23 cellular contexts compared by ENCODE assay signal in the genomic region with DNA sequence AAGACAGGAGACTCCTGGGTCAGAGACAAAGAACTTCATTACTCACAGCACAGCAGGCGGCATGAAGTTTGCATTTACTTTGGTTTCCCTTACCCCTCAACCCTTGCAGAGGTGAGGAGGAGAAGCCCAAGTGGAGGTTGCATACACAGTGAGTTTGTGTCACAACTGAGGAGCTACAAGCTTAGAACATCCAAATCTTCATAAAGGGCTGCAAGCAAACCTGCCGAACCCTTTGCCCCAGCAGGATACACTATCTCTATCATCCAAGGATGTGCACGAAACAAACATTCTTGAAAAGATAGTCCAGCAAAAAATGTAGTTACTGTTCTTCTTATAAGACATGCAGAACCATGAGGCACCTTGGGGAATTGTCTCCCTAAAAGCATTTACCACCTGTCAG.
"Had no signal": no experiment of that assay in that cellular context is flagged by ENCODE, and none has a peak within 500 bp of the region (broad histone marks: within the 10 kb centered on the region; RNA-seq: fewer than 3 reads in every experiment).

No MANE protein-coding gene starts in this region.

- H3K36me3 ChIP-seq: colonic mucosa, esophagus muscularis mucosa, esophagus squamous epithelium, gastrocnemius medialis, gastroesophageal sphincter, heart left ventricle, heart right ventricle had no signal

- H3K27ac ChIP-seq: colonic mucosa, coronary artery, dorsolateral prefrontal cortex, epithelial cell of prostate, esophagus muscularis mucosa, esophagus squamous epithelium, foreskin keratinocyte, gastrocnemius medialis, gastroesophageal sphincter, heart left ventricle, heart right ventricle had no signal

- H3K4me3 ChIP-seq: colonic mucosa, coronary artery, dorsolateral prefrontal cortex, esophagus muscularis mucosa, esophagus squamous epithelium, gastrocnemius medialis, gastroesophageal sphincter, heart left ventricle, heart right ventricle had no signal

- H3K9me3 ChIP-seq: colonic mucosa, esophagus muscularis mucosa, esophagus squamous epithelium, gastrocnemius medialis had no signal

- H3K4me1 ChIP-seq: colonic mucosa, foreskin keratinocyte had no signal

- DNase-seq: colonic mucosa; cortex of kidney; dermis blood vessel endothelial cell; dorsolateral prefrontal cortex; effector CD4-positive, alpha-beta T cell; effector CD8-positive, alpha-beta T cell; effector memory CD4-positive, alpha-beta T cell; effector memory CD8-positive, alpha-beta T cell; endodermal cell; erythroblast; esophagus squamous epithelium; foreskin fibroblast; foreskin keratinocyte; foreskin melanocyte; gastrocnemius medialis; glutamatergic neuron; head of caudate nucleus; heart left ventricle; heart right ventricle had no signal
